ENCODE assay signal across 39 cellular contexts in the genomic region with DNA sequence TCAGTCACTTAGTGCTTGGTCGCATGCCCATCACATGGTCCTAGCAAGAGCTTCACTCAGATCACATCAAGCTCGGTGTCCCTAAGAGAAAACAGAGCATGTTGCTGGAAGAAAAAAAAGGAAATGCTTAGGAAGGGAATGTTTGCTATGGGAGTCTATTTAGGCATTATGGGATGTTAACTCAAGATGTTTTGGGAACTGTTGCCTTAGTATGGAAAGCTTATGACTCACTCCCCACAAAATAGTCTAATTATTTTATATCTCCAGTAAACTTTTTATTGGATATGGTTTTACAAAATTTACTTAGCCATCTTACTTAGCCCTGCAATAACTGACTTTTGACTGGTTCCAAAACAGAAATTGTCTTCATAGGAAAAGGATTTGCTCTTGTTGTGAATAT.
"Had no signal": no experiment of that assay in that cellular context is flagged by ENCODE, and none has a peak within 500 bp of the region (broad histone marks: within the 10 kb centered on the region; RNA-seq: fewer than 3 reads in every experiment).

No MANE protein-coding gene starts in this region.

- H3K4me3 ChIP-seq: adrenal gland, body of pancreas, PC-9 had no signal

- DNase-seq: activated B cell treated with CpG ODN at 0.5 μM for 24 hours; activated CD4-positive, alpha-beta memory T cell treated with anti-CD3 and anti-CD28 coated beads for 36 hours; activated CD4-positive, alpha-beta T cell treated with anti-CD3 and anti-CD28 coated beads for 4 hours; activated CD4-positive, alpha-beta T cell treated with anti-CD3 and anti-CD28 coated beads, Interleukin-2, amount 50 U/mL, for 1 hour; activated CD4-positive, CD25-positive, alpha-beta regulatory T cell treated with anti-CD3 and anti-CD28 coated beads, Interleukin-2, amount 50 U/mL, for 72 hours; activated CD8-positive, alpha-beta memory T cell treated with anti-CD3 and anti-CD28 coated beads, Interleukin-2, amount 50 U/mL, for 4 hours; activated gamma-delta T cell treated with Interleukin-2 at 50 U/mL for 16 hours; activated naive CD4-positive, alpha-beta T cell treated with anti-CD3 and anti-CD28 coated beads for 36 hours; activated T-cell treated with anti-CD3 and anti-CD28 coated beads for 4 hours; activated T-cell treated with anti-CD3 and anti-CD28 coated beads, Interleukin-2, amount 50 U/mL, for 4 hours; adrenal gland; body of pancreas; caudate nucleus; cerebellar nuclear complex; NCI-H1105; NCI-H1417 treated with DMSO at 0.1 percent for 48 hours; NCI-H1694; NCI-H1930; NCI-H2081 treated with DMSO at 0.1 percent for 48 hours; NCI-H226; NCI-H446 treated with DMSO at 0.1 percent for 48 hours; NCI-H524; NCI-H69; NCI-H82; NK-92 treated with Interleukin-12 subunit alpha and Interleukin-12 subunit beta, amount 100 ng/mL, for 24 hours; PC-9; SIG-M5; SW 1271; T-helper 1 cell; T-helper 2 cell; T-helper 9 cell had no signal

- H3K9me3 ChIP-seq: adrenal gland, body of pancreas had no signal

- H3K36me3 ChIP-seq: adrenal gland had no signal

- H2AFZ ChIP-seq: PC-9 had no signal

- ATAC-seq: activated naive CD4-positive, alpha-beta T cell treated with anti-CD3 and anti-CD28 coated beads, Interleukin-2, amount 50 U/mL, for 72 hours; activated T-cell treated with anti-CD3 and anti-CD28 coated beads, Interleukin-2, amount 50 U/mL, for 4 hours; body of pancreas; Right ventricle myocardium inferior; SK-N-SH treated with all-trans-retinoic acid at 6 μM for 48 hours had no signal

- FAIRE-seq: astrocyte, RCC 7860 had no signal

- H3K4me1 ChIP-seq: adrenal gland, body of pancreas had no signal

- H3K4me2 ChIP-seq: KMS-11, PC-9 had no signal

- H3K27me3 ChIP-seq: adrenal gland, body of pancreas had no signal

- H3K9ac ChIP-seq: KMS-11 had no signal

- H3K27ac ChIP-seq: adrenal gland, body of pancreas, KMS-11, PC-9, RWPE1, VCaP had no signal
